Comparison of ENCODE assay signal across 26 cellular contexts in genomic region chr9:29437515-29437914, GRCh38.
"Had no signal": no experiment of that assay in that cellular context is flagged by ENCODE, and none has a peak within 500 bp of the region (broad histone marks: within the 10 kb centered on the region; RNA-seq: fewer than 3 reads in every experiment).

No MANE protein-coding gene starts in this region.

- H3K27ac Mint-ChIP-seq: activated CD4-positive, alpha-beta memory T cell treated with anti-CD3 and anti-CD28 coated beads, Interleukin-2, amount 10 ng/mL, durations not matched to agents 7 days and 5 days; activated CD4-positive, alpha-beta T cell treated with anti-CD3 and anti-CD28 coated beads for 36 hours; activated naive CD4-positive, alpha-beta T cell treated with anti-CD3 and anti-CD28 coated beads for 36 hours; activated naive CD8-positive, alpha-beta T cell; activated T-helper 17 cell treated with anti-CD3 and anti-CD28 coated beads, Interleukin-2, amount 50 U/mL, for 72 hours; brain; IgD-negative memory B cell had no signal

- H3K9me3 Mint-ChIP-seq: brain had no signal

- H3K4me3 ChIP-seq: SK-N-MC had no signal

- H3K36me3 Mint-ChIP-seq: activated naive CD8-positive, alpha-beta T cell; brain; IgD-negative memory B cell had no signal

- DNase-seq: activated CD4-positive, alpha-beta memory T cell treated with anti-CD3 and anti-CD28 coated beads, Interleukin-2, amount 10 ng/mL, durations not matched to agents 7 days and 5 days; activated CD4-positive, alpha-beta T cell treated with anti-CD3 and anti-CD28 coated beads for 36 hours; activated CD4-positive, alpha-beta T cell treated with anti-CD3 and anti-CD28 coated beads, Interleukin-2, amount 50 U/mL, for 1 hour; activated gamma-delta T cell; activated naive CD4-positive, alpha-beta T cell treated with anti-CD3 and anti-CD28 coated beads for 36 hours; activated T-cell treated with anti-CD3 and anti-CD28 coated beads for 4 hours; activated T-cell treated with anti-CD3 and anti-CD28 coated beads, Interleukin-2, amount 50 U/mL, for 48 hours; amygdala; MM.1S; NCI-H1105 treated with DMSO at 0.1 percent for 48 hours; NCI-H1436 treated with DMSO at 0.1 percent for 48 hours; NCI-H187; NCI-H2081; NCI-H2171 treated with DMSO at 0.1 percent for 48 hours; NCI-H226; NCI-H526; NCI-H82; RPMI8226; T-helper 1 cell; WERI-Rb-1 had no signal

- ATAC-seq: activated CD4-positive, alpha-beta T cell treated with anti-CD3 and anti-CD28 coated beads for 36 hours; activated T-helper 17 cell treated with anti-CD3 and anti-CD28 coated beads, Interleukin-2, amount 50 U/mL, for 72 hours; Right ventricle myocardium inferior had no signal

- H3K27ac ChIP-seq: SK-N-MC, WERI-Rb-1 had no signal

- H3K27me3 Mint-ChIP-seq: activated CD4-positive, alpha-beta memory T cell treated with anti-CD3 and anti-CD28 coated beads, Interleukin-2, amount 10 ng/mL, durations not matched to agents 7 days and 5 days; activated CD4-positive, alpha-beta T cell treated with anti-CD3 and anti-CD28 coated beads for 36 hours; activated naive CD8-positive, alpha-beta T cell; activated T-helper 17 cell treated with anti-CD3 and anti-CD28 coated beads, Interleukin-2, amount 50 U/mL, for 72 hours; brain; IgD-negative memory B cell had no signal

- H3K36me3 ChIP-seq: WERI-Rb-1 had no signal

- H3K4me3 Mint-ChIP-seq: activated CD4-positive, alpha-beta memory T cell treated with anti-CD3 and anti-CD28 coated beads, Interleukin-2, amount 10 ng/mL, durations not matched to agents 7 days and 5 days; activated CD4-positive, alpha-beta T cell treated with anti-CD3 and anti-CD28 coated beads for 36 hours; activated naive CD4-positive, alpha-beta T cell treated with anti-CD3 and anti-CD28 coated beads for 36 hours; activated naive CD8-positive, alpha-beta T cell; activated T-helper 17 cell treated with anti-CD3 and anti-CD28 coated beads, Interleukin-2, amount 50 U/mL, for 72 hours; brain; IgD-negative memory B cell had no signal

- H3K4me1 Mint-ChIP-seq: activated CD4-positive, alpha-beta memory T cell treated with anti-CD3 and anti-CD28 coated beads, Interleukin-2, amount 10 ng/mL, durations not matched to agents 7 days and 5 days; activated CD4-positive, alpha-beta T cell treated with anti-CD3 and anti-CD28 coated beads for 36 hours; activated T-helper 17 cell treated with anti-CD3 and anti-CD28 coated beads, Interleukin-2, amount 50 U/mL, for 72 hours; IgD-negative memory B cell had no signal
